Comparison of ENCODE assay signal across 1 cellular context in genomic region chr1:156920233-156921052, GRCh38.
TF ChIP-seq lines count a peak whose summit lies in the region.

Gene LRRC71 (plus strand): TSS chr1:156920632. CDS start chr1:156920804, 172 bp downstream.

TF ChIP-seq in HepG2, 621 proteins besides CTCF, POLR2A, EP300 and RAD21 (continued from another document and continues in another):
- TF ChIP-seq CSRNP1 (CRISPR knock-in tag; IDR thresholded peaks at IDR 0.05) (0 out of 2 replicates have a peak, but pooled peaks have one; percentile 43), PRPF4 (IDR thresholded peaks at IDR 0.05; ENCODE audit: low read depth, low read length, poor library complexity, severe bottlenecking) (no peak), SSRP1 (CRISPR knock-in tag; IDR thresholded peaks at IDR 0.05) (no peak), GABPB1 (CRISPR knock-in tag; IDR thresholded peaks at IDR 0.05) (peak; percentile 60; the same call in 1 of the 2 replicates), THAP9 (CRISPR knock-in tag; IDR thresholded peaks at IDR 0.05; ENCODE audit: borderline replicate concordance) (no peak), U2AF1 (optimal IDR thresholded peaks at IDR 0.05; ENCODE audit: low read depth, low read length) (no peak), KDM3A (CRISPR knock-in tag; IDR thresholded peaks at IDR 0.05; ENCODE audit: low read depth) (0 out of 2 replicates have a peak, but pooled peaks have one; percentile 28), ZBTB21 (CRISPR knock-in tag; IDR thresholded peaks at IDR 0.05) (no peak), TMF1 (CRISPR knock-in tag; IDR thresholded peaks at IDR 0.05; ENCODE audit: low read depth) (no peak), CBX1 (IDR thresholded peaks at IDR 0.05; ENCODE audit: low read depth) (no peak), ZNF580 (CRISPR knock-in tag; IDR thresholded peaks at IDR 0.05; ENCODE audit: borderline replicate concordance, low read depth) (peak; percentile 60; the same call in 1 of the 2 replicates), SOX6 (IDR thresholded peaks at IDR 0.05) (no peak), SOX6 (CRISPR knock-in tag; IDR thresholded peaks at IDR 0.05) (0 out of 2 replicates have a peak, but pooled peaks have one; percentile 15), ZNF142 (CRISPR knock-in tag; IDR thresholded peaks at IDR 0.05) (peak; percentile 99), RAD51 (IDR thresholded peaks at IDR 0.05; ENCODE audit: borderline replicate concordance) (no peak), SP4 (CRISPR knock-in tag; IDR thresholded peaks at IDR 0.05) (peak; percentile 56), NKX3-1 (CRISPR knock-in tag; IDR thresholded peaks at IDR 0.05) (no peak), BCL6 (CRISPR knock-in tag; IDR thresholded peaks at IDR 0.05) (0 out of 2 replicates have a peak, but pooled peaks have one; percentile 23), CSRNP2 (CRISPR knock-in tag; conservative IDR thresholded peaks at IDR 0.05; ENCODE audit: low read depth) (no peak), TIGD3 (CRISPR knock-in tag; IDR thresholded peaks at IDR 0.05; ENCODE audit: borderline replicate concordance) (no peak), ZNF460 (CRISPR knock-in tag; IDR thresholded peaks at IDR 0.05; ENCODE audit: borderline replicate concordance) (no peak), ZNF687 (CRISPR knock-in tag; IDR thresholded peaks at IDR 0.05) (peak; percentile 74), HNRNPL (IDR thresholded peaks at IDR 0.05; ENCODE audit: low read depth, low read length) (0 out of 2 replicates have a peak, but pooled peaks have one; percentile 30), ZNF205 (CRISPR knock-in tag; IDR thresholded peaks at IDR 0.05) (0 out of 2 replicates have a peak, but pooled peaks have one; percentile 27), TBX2 (CRISPR knock-in tag; IDR thresholded peaks at IDR 0.05; ENCODE audit: borderline replicate concordance) (peak; percentile 35; the same call in 1 of the 2 replicates), ZNF501 (CRISPR knock-in tag; IDR thresholded peaks at IDR 0.05) (0 out of 2 replicates have a peak, but pooled peaks have one; percentile 47), SNAPC2 (CRISPR knock-in tag; IDR thresholded peaks at IDR 0.05) (0 out of 2 replicates have a peak, but pooled peaks have one; percentile 58), ZNF24 (IDR thresholded peaks at IDR 0.05) (no peak), POLR2AphosphoS2 (IDR thresholded peaks at IDR 0.05; ENCODE audit: low read depth, low read length) (no peak), CREBL2 (CRISPR knock-in tag; IDR thresholded peaks at IDR 0.05; ENCODE audit: borderline replicate concordance) (no peak), STAT5B (CRISPR knock-in tag; IDR thresholded peaks at IDR 0.05) (0 out of 2 replicates have a peak, but pooled peaks have one; percentile 37), SP5 (CRISPR knock-in tag; IDR thresholded peaks at IDR 0.05; ENCODE audit: borderline replicate concordance, low read depth) (peak; percentile 28; the same call in 1 of the 2 replicates), PHF5A (CRISPR knock-in tag; IDR thresholded peaks at IDR 0.05; ENCODE audit: low read depth, unreplicated experiment) (no peak), THAP11 (CRISPR knock-in tag; IDR thresholded peaks at IDR 0.05) (peak; percentile 20; the same call in 1 of the 2 replicates), ZNF563 (CRISPR knock-in tag; IDR thresholded peaks at IDR 0.05) (peak; percentile 62; the same call in 1 of the 2 replicates), CREM (IDR thresholded peaks at IDR 0.05) (no peak), CREM (CRISPR knock-in tag; IDR thresholded peaks at IDR 0.05) (no peak), BATF2 (CRISPR knock-in tag; IDR thresholded peaks at IDR 0.05) (no peak), NFKBIZ (CRISPR knock-in tag; IDR thresholded peaks at IDR 0.05) (no peak), HMGXB4 (CRISPR knock-in tag; IDR thresholded peaks at IDR 0.05; ENCODE audit: borderline replicate concordance in 1 of 2, low read depth in 1 of 2) (peak; percentile 64 to 66; a peak in 3 of 4 replicates), ISL2 (CRISPR knock-in tag; IDR thresholded peaks at IDR 0.05) (no peak)
